25 cellular contexts compared by ENCODE assay signal in the genomic region with DNA sequence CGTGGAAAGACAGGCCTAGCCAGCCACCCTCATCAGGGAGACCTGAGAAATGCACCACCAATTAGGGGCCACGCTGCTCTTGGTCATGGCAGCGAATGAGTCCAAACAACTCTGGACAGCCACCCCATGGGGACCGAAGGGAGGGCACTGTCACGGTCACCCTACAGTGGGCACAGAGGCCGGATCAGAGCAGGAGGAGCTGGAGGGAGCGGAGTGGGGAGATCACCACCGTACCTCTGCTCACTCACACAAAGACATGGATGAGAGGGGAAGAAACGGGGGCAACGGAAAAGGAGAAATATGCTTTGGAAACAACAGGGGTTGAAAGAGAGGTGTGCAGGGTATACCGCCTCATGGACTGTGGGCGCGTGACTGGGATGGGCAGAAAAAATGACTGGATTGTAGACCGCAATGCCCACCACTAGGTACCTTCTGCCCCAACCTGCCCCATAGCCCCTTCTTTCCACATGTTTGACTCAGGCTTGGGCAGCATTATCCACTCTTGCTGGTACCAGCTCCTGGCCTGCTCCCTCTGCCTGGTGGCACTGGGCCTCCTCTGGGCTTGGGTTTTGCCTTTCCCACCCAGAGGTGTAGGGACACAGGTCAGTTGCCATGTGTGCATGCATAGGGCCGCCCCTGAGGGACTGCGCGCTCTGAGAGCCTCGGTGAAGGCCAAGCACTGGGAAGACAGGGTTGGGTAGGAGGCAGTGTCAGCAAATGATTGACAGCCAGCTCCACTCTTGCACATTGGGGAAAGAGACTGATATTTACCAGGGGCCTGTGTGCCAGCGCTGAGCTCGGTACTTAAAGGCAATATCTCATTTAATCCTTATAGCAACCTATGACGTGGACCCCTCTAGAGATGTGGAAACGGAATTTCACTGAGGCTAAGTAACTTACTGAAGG.
"Had no signal": no experiment of that assay in that cellular context is flagged by ENCODE, and none has a peak within 500 bp of the region (broad histone marks: within the 10 kb centered on the region; RNA-seq: fewer than 3 reads in every experiment).

No MANE protein-coding gene starts in this region.

- H3K4me3 Mint-ChIP-seq: activated CD4-positive, alpha-beta memory T cell treated with anti-CD3 and anti-CD28 coated beads for 36 hours; activated CD4-positive, alpha-beta T cell treated with anti-CD3 and anti-CD28 coated beads, Interleukin-2, amount 10 ng/mL, durations not matched to agents 24 days and 14 days; activated naive CD8-positive, alpha-beta T cell; activated T-cell treated with anti-CD3 and anti-CD28 coated beads, Interleukin-2, amount 50 U/mL, for 4 hours; activated T-helper 17 cell treated with anti-CD3 and anti-CD28 coated beads, Interleukin-2, amount 50 U/mL, for 72 hours; effector memory CD8-positive, alpha-beta T cell; mesothelial cell of epicardium; naive thymus-derived CD4-positive, alpha-beta T cell; neural crest cell; stimulated activated naive CD8-positive, alpha-beta T cell treated with anti-CD3 and anti-CD28 coated beads, Interleukin-15, Interleukin-2, amounts not matched to agents 100 ng/mL and 50 ng/mL, for 24 hours had no signal

- H3K27me3 ChIP-seq: body of pancreas, cardiac muscle cell, gastroesophageal sphincter, right atrium auricular region, thyroid gland had no signal

- H3K4me3 ChIP-seq: body of pancreas, cardiac muscle cell, gastroesophageal sphincter, right atrium auricular region, thyroid gland had no signal

- H3K27ac ChIP-seq: body of pancreas, cardiac muscle cell, gastroesophageal sphincter, right atrium auricular region, thyroid gland had no signal

- DNase-seq: activated CD4-positive, alpha-beta memory T cell treated with anti-CD3 and anti-CD28 coated beads for 36 hours; activated CD4-positive, alpha-beta T cell treated with anti-CD3 and anti-CD28 coated beads, Interleukin-2, amount 10 ng/mL, durations not matched to agents 24 days and 14 days; activated CD4-positive, CD25-positive, alpha-beta regulatory T cell treated with anti-CD3 and anti-CD28 coated beads, Interleukin-2, amount 50 U/mL, for 72 hours; activated naive CD4-positive, alpha-beta T cell treated with Interleukin-2 at 50 U/mL for 16 hours; activated T-cell treated with anti-CD3 and anti-CD28 coated beads, Interleukin-2, amount 50 U/mL, for 4 hours; body of pancreas; cortex of kidney; effector memory CD8-positive, alpha-beta T cell; erythroblast; hippocampal formation; kidney; left colon; mammary epithelial cell; naive thymus-derived CD4-positive, alpha-beta T cell; stimulated activated CD4-positive, alpha-beta T cell treated with anti-CD3 and anti-CD28 coated beads, Interleukin-2, amount 100 ng/mL, for 48 hours; T-helper 2 cell; thyroid gland had no signal

- H3K27me3 Mint-ChIP-seq: activated CD4-positive, alpha-beta memory T cell treated with anti-CD3 and anti-CD28 coated beads for 36 hours; activated CD4-positive, alpha-beta T cell treated with anti-CD3 and anti-CD28 coated beads, Interleukin-2, amount 10 ng/mL, durations not matched to agents 24 days and 14 days; activated naive CD8-positive, alpha-beta T cell; activated T-helper 17 cell treated with anti-CD3 and anti-CD28 coated beads, Interleukin-2, amount 50 U/mL, for 72 hours; effector memory CD8-positive, alpha-beta T cell; naive thymus-derived CD4-positive, alpha-beta T cell; stimulated activated naive CD8-positive, alpha-beta T cell treated with anti-CD3 and anti-CD28 coated beads, Interleukin-15, Interleukin-2, amounts not matched to agents 100 ng/mL and 50 ng/mL, for 24 hours had no signal

- H3K4me1 Mint-ChIP-seq: activated CD4-positive, alpha-beta T cell treated with anti-CD3 and anti-CD28 coated beads, Interleukin-2, amount 10 ng/mL, durations not matched to agents 24 days and 14 days; activated T-helper 17 cell treated with anti-CD3 and anti-CD28 coated beads, Interleukin-2, amount 50 U/mL, for 72 hours; mesothelial cell of epicardium; naive thymus-derived CD4-positive, alpha-beta T cell had no signal

- H3K27ac Mint-ChIP-seq: activated CD4-positive, alpha-beta memory T cell treated with anti-CD3 and anti-CD28 coated beads for 36 hours; activated CD4-positive, alpha-beta T cell treated with anti-CD3 and anti-CD28 coated beads, Interleukin-2, amount 10 ng/mL, durations not matched to agents 24 days and 14 days; activated naive CD8-positive, alpha-beta T cell; activated T-helper 17 cell treated with anti-CD3 and anti-CD28 coated beads, Interleukin-2, amount 50 U/mL, for 72 hours; effector memory CD8-positive, alpha-beta T cell; mesothelial cell of epicardium; naive thymus-derived CD4-positive, alpha-beta T cell; stimulated activated naive CD8-positive, alpha-beta T cell treated with anti-CD3 and anti-CD28 coated beads, Interleukin-15, Interleukin-2, amounts not matched to agents 100 ng/mL and 50 ng/mL, for 24 hours had no signal

- H3K36me3 ChIP-seq: cardiac muscle cell, right atrium auricular region, thyroid gland had no signal

- ATAC-seq: activated T-cell treated with anti-CD3 and anti-CD28 coated beads, Interleukin-2, amount 50 U/mL, for 4 hours; activated T-helper 17 cell treated with anti-CD3 and anti-CD28 coated beads, Interleukin-2, amount 50 U/mL, for 72 hours; body of pancreas; effector memory CD8-positive, alpha-beta T cell; gastroesophageal sphincter; left colon; naive thymus-derived CD4-positive, alpha-beta T cell had no signal

- FAIRE-seq: kidney had no signal

- H3K9me3 ChIP-seq: body of pancreas, right atrium auricular region, thyroid gland had no signal

- H3K9me3 Mint-ChIP-seq: activated CD4-positive, alpha-beta T cell treated with anti-CD3 and anti-CD28 coated beads, Interleukin-2, amount 10 ng/mL, durations not matched to agents 24 days and 14 days; stimulated activated naive CD8-positive, alpha-beta T cell treated with anti-CD3 and anti-CD28 coated beads, Interleukin-15, Interleukin-2, amounts not matched to agents 100 ng/mL and 50 ng/mL, for 24 hours had no signal

- H3K4me1 ChIP-seq: body of pancreas, gastroesophageal sphincter, right atrium auricular region, thyroid gland had no signal
